In genomic region chr20:47610247-47610944, GRCh38 we compare ENCODE assay signal across 8 cellular contexts.
A peak's percentile ranks its signal among the peaks of the same experiment; 100 is the strongest.
DNase-seq lines count a peak whose midpoint lies in the region; ATAC-seq and TF ChIP-seq lines count a peak whose summit lies in the region.

No MANE protein-coding gene starts in this region.

- TF ChIP-seq POLR2A in heart left ventricle (IDR thresholded peaks at IDR 0.05) (no peak), esophagus muscularis mucosa (IDR thresholded peaks at IDR 0.05; ENCODE audit: low read depth) (no peak)

- intact Hi-C loops in heart left ventricle (cut with DNase I) (loop anchor here in 4 of 10 donors (5.0 to 10.0 kb wide), 3 partner anchors 33 to 108 kb away; partner anchors contain the start of gene NCOA3 (in 3 of the 4)), Right ventricle myocardium inferior (cut with DNase I) (no loop called here), esophagus muscularis mucosa (cut with DNase I) (loop anchor here (10.0 kb wide), 1 partner anchor 106 kb away; the partner anchor contains the start of gene NCOA3)

- DNase-seq in heart left ventricle (peak in 3 of 5 donors; percentile 34 to 71 (median 39)), Right ventricle myocardium inferior (ENCODE audit: missing footprints) (no peak), right atrium auricular region (ENCODE audit: low spot score) (peak; percentile 79), esophagus muscularis mucosa (ENCODE audit: extremely low spot score) (no peak)
- peak; percentile 71 to 75 for DNase-seq in activated T-cell treated with anti-CD3 and anti-CD28 coated beads, Interleukin-2, amount 50 U/mL, for 72 hours
- DNase-seq in stimulated activated CD4-positive, alpha-beta T cell treated with anti-CD3 and anti-CD28 coated beads, Interleukin-4, amount 100 ng/mL, for 1 hour: peak; percentile 61

- H3F3A ChIP-seq in OCI-LY1 (ENCODE audit: insufficient read depth, low read length): peaks cover 4% of the 10 kb centered on the region

- H3K4me3 Mint-ChIP-seq in activated T-cell treated with anti-CD3 and anti-CD28 coated beads, Interleukin-2, amount 50 U/mL, for 72 hours: peak overlapping the region; percentile 58 to 92

- H3K9ac ChIP-seq in OCI-LY1 (ENCODE audit: low read length): no peak overlapping the region

- H3K27ac ChIP-seq in heart left ventricle (peak overlapping the region in 7 of 12 donors; percentile 1 to 74 (median 16)), OCI-LY1 (ENCODE audit: low read depth, low read length, poor library complexity, severe bottlenecking) (peak overlapping the region; percentile 36), right atrium auricular region (peak overlapping the region in 1 of 2 donors; percentile 3), esophagus muscularis mucosa (replicated peaks in 1 of 4) (peak overlapping the region in 2 of 4 donors; percentile 8 to 29)

- no peaks in the 10 kb centered on the region for H3K9me2 ChIP-seq in OCI-LY1 (ENCODE audit: low read depth, low read length)

- peaks cover 9 to 15% of the 10 kb centered on the region in 2 donors for H3K36me3 Mint-ChIP-seq in activated T-cell treated with anti-CD3 and anti-CD28 coated beads, Interleukin-2, amount 50 U/mL, for 72 hours (ENCODE audit: insufficient read depth in 2 of 2)

- peaks cover 98% of the 10 kb centered on the region for H3K79me2 ChIP-seq in OCI-LY1 (ENCODE audit: insufficient read depth, low read length)

- H3K4me1 ChIP-seq in heart left ventricle (peaks cover 0 to 70% (median 27%) of the 10 kb centered on the region in 12 donors), OCI-LY1 (ENCODE audit: insufficient read depth, low read length, severe bottlenecking) (peaks cover 61% of the 10 kb centered on the region), right atrium auricular region (peaks cover 0 to 32% of the 10 kb centered on the region in 2 donors), esophagus muscularis mucosa (peaks cover 15 to 30% (median 22%) of the 10 kb centered on the region in 4 donors)

- ATAC-seq in heart left ventricle (peak; percentile 76 to 91 (median 88)), Right ventricle myocardium inferior (no peak), GM19035 (IDR thresholded peaks at IDR 0.05; ENCODE audit: unreplicated experiment) (no peak)
- ATAC-seq in activated T-cell treated with anti-CD3 and anti-CD28 coated beads, Interleukin-2, amount 50 U/mL, for 72 hours (replicated peaks in 1 of 2): peak; percentile 91 to 95

- no peak overlapping the region for H2AFZ ChIP-seq in OCI-LY1 (ENCODE audit: low read length)

- H4K20me1 ChIP-seq in OCI-LY1 (ENCODE audit: insufficient read depth, low read length): no peaks in the 10 kb centered on the region

- peak overlapping the region; percentile 91 for H3K27ac Mint-ChIP-seq in activated T-cell treated with anti-CD3 and anti-CD28 coated beads, Interleukin-2, amount 50 U/mL, for 72 hours

- H3K4me2 ChIP-seq in OCI-LY1 (ENCODE audit: low read length): no peak overlapping the region; the same call in 1 of the 2 replicates

- H3K4me1 Mint-ChIP-seq in activated T-cell treated with anti-CD3 and anti-CD28 coated beads, Interleukin-2, amount 50 U/mL, for 72 hours (ENCODE audit: low read depth): peaks cover 91% of the 10 kb centered on the region

- no peak for TF ChIP-seq EP300 in esophagus muscularis mucosa (IDR thresholded peaks at IDR 0.05)

- H3K4me3 ChIP-seq in heart left ventricle: no peak overlapping the region
- no peak overlapping the region for H3K4me3 ChIP-seq in OCI-LY1 (ENCODE audit: low read depth, low read length, poor library complexity, severe bottlenecking)
- no peak overlapping the region for H3K4me3 ChIP-seq in right atrium auricular region
- no peak overlapping the region for H3K4me3 ChIP-seq in esophagus muscularis mucosa

- 53 to 64% (median 62%) methylated on average over 6 of the region's 6 CpGs for WGBS in heart left ventricle, 4 donors
- 59% methylated on average over 6 of the region's 6 CpGs for WGBS in esophagus muscularis mucosa

- H3K27me3 ChIP-seq in heart left ventricle: no peaks in the 10 kb centered on the region
- H3K27me3 ChIP-seq in OCI-LY1 (ENCODE audit: insufficient read depth, low read length): no peaks in the 10 kb centered on the region
- no peaks in the 10 kb centered on the region for H3K27me3 ChIP-seq in right atrium auricular region
- H3K27me3 ChIP-seq in esophagus muscularis mucosa: no peaks in the 10 kb centered on the region

- no peaks in the 10 kb centered on the region for H3K27me3 Mint-ChIP-seq in activated T-cell treated with anti-CD3 and anti-CD28 coated beads, Interleukin-2, amount 50 U/mL, for 72 hours (ENCODE audit: low read depth)

- no peaks in the 10 kb centered on the region for H3K36me3 ChIP-seq in heart left ventricle
- peaks cover 59% of the 10 kb centered on the region for H3K36me3 ChIP-seq in OCI-LY1 (ENCODE audit: insufficient read depth, low read length)
- no peaks in the 10 kb centered on the region for H3K36me3 ChIP-seq in right atrium auricular region
- no peaks in the 10 kb centered on the region for H3K36me3 ChIP-seq in esophagus muscularis mucosa

- no peaks in the 10 kb centered on the region for H3K9me3 ChIP-seq in heart left ventricle
- no peaks in the 10 kb centered on the region for H3K9me3 ChIP-seq in OCI-LY1 (ENCODE audit: low read length)
- no peaks in the 10 kb centered on the region for H3K9me3 ChIP-seq in right atrium auricular region
- H3K9me3 ChIP-seq in esophagus muscularis mucosa: no peaks in the 10 kb centered on the region

- no peaks in the 10 kb centered on the region for H3K9me3 Mint-ChIP-seq in activated T-cell treated with anti-CD3 and anti-CD28 coated beads, Interleukin-2, amount 50 U/mL, for 72 hours

- TF ChIP-seq CTCF in heart left ventricle (IDR thresholded peaks at IDR 0.05) (no peak), OCI-LY1 (IDR thresholded peaks at IDR 0.05; ENCODE audit: low read length) (no peak), right atrium auricular region (IDR thresholded peaks at IDR 0.05) (no peak), esophagus muscularis mucosa (IDR thresholded peaks at IDR 0.05) (no peak)

Comparison
In these comparisons a context has a peak if more than half of its experiments do, and no peak if none do; other contexts are left out.
1. ATAC-seq: peak in heart left ventricle (4 of 4) and activated T-cell treated with anti-CD3 and anti-CD28 coated beads, Interleukin-2, amount 50 U/mL, for 72 hours (2 of 2); none in Right ventricle myocardium inferior (single experiment) and GM19035 (single experiment).
2. DNase-seq: peak in heart left ventricle (3 of 5), activated T-cell treated with anti-CD3 and anti-CD28 coated beads, Interleukin-2, amount 50 U/mL, for 72 hours (2 of 2), right atrium auricular region (single experiment) and stimulated activated CD4-positive, alpha-beta T cell treated with anti-CD3 and anti-CD28 coated beads, Interleukin-4, amount 100 ng/mL, for 1 hour (single experiment); none in Right ventricle myocardium inferior (single experiment) and esophagus muscularis mucosa (single experiment).